In the genomic region with DNA sequence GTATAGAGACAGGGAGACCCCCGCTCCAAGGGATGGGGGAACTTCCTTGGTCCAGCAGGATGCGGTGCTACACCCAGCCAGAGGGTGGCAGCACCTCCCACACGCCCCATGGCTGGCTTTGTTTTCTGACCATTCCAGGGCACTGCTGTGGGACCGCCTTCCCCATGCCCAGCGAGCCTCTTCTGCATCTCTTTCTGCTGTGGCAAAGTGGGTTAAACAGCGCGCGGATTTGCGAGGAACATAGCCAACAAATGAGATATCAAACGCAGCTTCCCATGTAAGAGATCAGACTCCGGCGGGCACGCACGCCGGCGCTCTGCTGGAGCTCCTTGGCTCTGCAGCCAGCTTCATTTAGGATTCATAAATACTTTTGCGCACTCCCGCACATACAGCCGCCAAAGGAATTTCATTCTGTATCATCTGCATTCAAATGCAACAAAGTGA, we compare ENCODE assay signal across 10 cellular contexts.
DNase-seq lines count a peak whose midpoint lies in the region; ATAC-seq and TF ChIP-seq lines count a peak whose summit lies in the region.
"Had no signal": no experiment of that assay in that cellular context is flagged by ENCODE, and none has a peak within 500 bp of the region (broad histone marks: within the 10 kb centered on the region; RNA-seq: fewer than 3 reads in every experiment).

No MANE protein-coding gene starts in this region.

- in situ Hi-C loops in transverse colon (cut with MboI; ENCODE audit: low pct_ligation_motif_present in 1 of 4, low pct_unique_long_range_greater_than_20kb in 1 of 4, low sequenced_read_pairs in 3 of 4) = no loop called here

- ATAC-seq in left ventricle myocardium superior (peak; percentile 73), HG02870 (IDR thresholded peaks at IDR 0.05; ENCODE audit: unreplicated experiment) (no peak)
- ATAC-seq in activated CD4-positive, CD25-positive, alpha-beta regulatory T cell treated with anti-CD3 and anti-CD28 coated beads, Interleukin-2, amount 50 U/mL, for 24 hours = no peak

- H3K27me3 ChIP-seq in transverse colon = no peaks in the 10 kb centered on the region

- H3K27ac ChIP-seq in transverse colon = no peak overlapping the region
- H3K27ac ChIP-seq: skin epidermis had no signal

- intact Hi-C loops in left ventricle myocardium superior (cut with micrococcal nuclease) (no loop called here), transverse colon (cut with DNase I; ENCODE audit: low total_unique reads) (loop anchor here (10.0 kb wide), 1 partner anchor 285 kb away; no protein-coding TSS in a partner anchor)

- TF ChIP-seq POLR2A in transverse colon (IDR thresholded peaks at IDR 0.05) = no peak

- no peaks in the 10 kb centered on the region for H3K4me1 ChIP-seq in transverse colon

- TF ChIP-seq CTCF in transverse colon (IDR thresholded peaks at IDR 0.05) = peak; percentile 59 to 70 (median 66)

- no peak overlapping the region for H3K4me3 ChIP-seq in transverse colon
- H3K4me3 ChIP-seq: skin epidermis had no signal

- 58 to 63% methylated on average over 2 to 19 of the region's 19 CpGs for WGBS in transverse colon (ENCODE audit: low coverage in 1 of 2), 2 donors

- no peaks in the 10 kb centered on the region for H3K36me3 ChIP-seq in transverse colon

- no peaks in the 10 kb centered on the region for H3K9me3 ChIP-seq in transverse colon

- DNase-seq in NCI-H82 (lab: John Stamatoyannopoulos, UW) = peak; percentile 49
- no peak for DNase-seq in NCI-H82 treated with DMSO at 0.1 percent for 48 hours (lab: John Stamatoyannopoulos, UW; ENCODE audit: unreplicated experiment)
- peak; percentile 19 for DNase-seq in OCI-M1 (lab: John Stamatoyannopoulos, UW)
- peak; percentile 53 for DNase-seq in left ventricle myocardium superior
- peak; percentile 15 for DNase-seq in transverse colon
- DNase-seq in stimulated activated naive CD4-positive, alpha-beta T cell treated with Interleukin-2 at 50 U/mL for 16 hours (lab: John Stamatoyannopoulos, UW) = no peak
- DNase-seq: NCI-H1694 had no signal

- no peak for TF ChIP-seq EP300 in transverse colon (IDR thresholded peaks at IDR 0.05; ENCODE audit: low read depth)

Comparison
In these comparisons a context has a peak if more than half of its experiments do, and no peak if none do; other contexts are left out.
1. DNase-seq: peak in NCI-H82 (single experiment), OCI-M1 (single experiment), left ventricle myocardium superior (single experiment) and transverse colon (single experiment); none in NCI-H82 treated with DMSO at 0.1 percent for 48 hours (single experiment) and stimulated activated naive CD4-positive, alpha-beta T cell treated with Interleukin-2 at 50 U/mL for 16 hours (single experiment).